Comparison of ENCODE assay signal across 1 cellular context in the genomic region with DNA sequence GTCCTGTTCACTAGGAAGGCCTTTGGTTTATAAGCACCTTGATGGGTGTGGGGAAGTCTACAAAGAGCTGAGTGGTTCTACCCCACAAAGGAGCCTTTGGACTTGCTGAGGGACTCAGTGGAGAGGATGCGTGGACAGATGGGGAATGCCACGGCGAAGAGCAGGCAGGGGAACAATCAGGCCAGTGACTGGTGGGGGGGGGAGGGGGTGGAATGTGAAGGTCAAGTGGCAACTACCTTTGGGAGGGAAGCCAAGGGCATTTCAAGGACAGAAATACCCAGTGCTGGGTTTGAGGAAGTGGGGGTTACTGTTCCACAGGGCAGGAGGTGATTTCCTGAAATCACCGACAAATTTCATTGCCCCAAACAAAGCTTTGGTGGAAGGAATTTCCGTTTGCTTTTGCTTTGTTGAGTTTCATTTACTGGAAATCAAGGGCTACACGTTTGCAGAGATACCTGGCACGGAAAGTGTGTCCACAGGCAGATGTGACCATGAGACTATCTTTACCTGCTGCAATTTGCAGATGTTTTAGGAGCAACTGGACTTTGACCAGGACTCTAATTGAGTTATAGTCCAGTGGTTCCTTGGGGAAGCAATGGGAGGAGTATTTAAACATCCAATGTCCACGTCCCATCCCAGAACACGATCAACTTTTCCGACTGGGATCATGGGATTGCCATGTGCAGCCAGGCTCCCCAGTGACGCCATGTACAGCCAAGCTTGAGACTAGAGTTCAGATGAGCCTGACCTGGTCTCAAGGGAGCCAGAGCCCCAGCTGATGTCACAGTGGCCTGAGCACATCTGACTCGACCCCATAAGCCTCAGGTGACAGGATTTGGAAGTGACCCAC.
TF ChIP-seq lines count a peak whose summit lies in the region.

No MANE protein-coding gene starts in this region.

TF ChIP-seq in HepG2, 621 proteins besides CTCF, POLR2A, EP300 and RAD21 (continued from another document and continues in another):
- TF ChIP-seq, protein P1, sequence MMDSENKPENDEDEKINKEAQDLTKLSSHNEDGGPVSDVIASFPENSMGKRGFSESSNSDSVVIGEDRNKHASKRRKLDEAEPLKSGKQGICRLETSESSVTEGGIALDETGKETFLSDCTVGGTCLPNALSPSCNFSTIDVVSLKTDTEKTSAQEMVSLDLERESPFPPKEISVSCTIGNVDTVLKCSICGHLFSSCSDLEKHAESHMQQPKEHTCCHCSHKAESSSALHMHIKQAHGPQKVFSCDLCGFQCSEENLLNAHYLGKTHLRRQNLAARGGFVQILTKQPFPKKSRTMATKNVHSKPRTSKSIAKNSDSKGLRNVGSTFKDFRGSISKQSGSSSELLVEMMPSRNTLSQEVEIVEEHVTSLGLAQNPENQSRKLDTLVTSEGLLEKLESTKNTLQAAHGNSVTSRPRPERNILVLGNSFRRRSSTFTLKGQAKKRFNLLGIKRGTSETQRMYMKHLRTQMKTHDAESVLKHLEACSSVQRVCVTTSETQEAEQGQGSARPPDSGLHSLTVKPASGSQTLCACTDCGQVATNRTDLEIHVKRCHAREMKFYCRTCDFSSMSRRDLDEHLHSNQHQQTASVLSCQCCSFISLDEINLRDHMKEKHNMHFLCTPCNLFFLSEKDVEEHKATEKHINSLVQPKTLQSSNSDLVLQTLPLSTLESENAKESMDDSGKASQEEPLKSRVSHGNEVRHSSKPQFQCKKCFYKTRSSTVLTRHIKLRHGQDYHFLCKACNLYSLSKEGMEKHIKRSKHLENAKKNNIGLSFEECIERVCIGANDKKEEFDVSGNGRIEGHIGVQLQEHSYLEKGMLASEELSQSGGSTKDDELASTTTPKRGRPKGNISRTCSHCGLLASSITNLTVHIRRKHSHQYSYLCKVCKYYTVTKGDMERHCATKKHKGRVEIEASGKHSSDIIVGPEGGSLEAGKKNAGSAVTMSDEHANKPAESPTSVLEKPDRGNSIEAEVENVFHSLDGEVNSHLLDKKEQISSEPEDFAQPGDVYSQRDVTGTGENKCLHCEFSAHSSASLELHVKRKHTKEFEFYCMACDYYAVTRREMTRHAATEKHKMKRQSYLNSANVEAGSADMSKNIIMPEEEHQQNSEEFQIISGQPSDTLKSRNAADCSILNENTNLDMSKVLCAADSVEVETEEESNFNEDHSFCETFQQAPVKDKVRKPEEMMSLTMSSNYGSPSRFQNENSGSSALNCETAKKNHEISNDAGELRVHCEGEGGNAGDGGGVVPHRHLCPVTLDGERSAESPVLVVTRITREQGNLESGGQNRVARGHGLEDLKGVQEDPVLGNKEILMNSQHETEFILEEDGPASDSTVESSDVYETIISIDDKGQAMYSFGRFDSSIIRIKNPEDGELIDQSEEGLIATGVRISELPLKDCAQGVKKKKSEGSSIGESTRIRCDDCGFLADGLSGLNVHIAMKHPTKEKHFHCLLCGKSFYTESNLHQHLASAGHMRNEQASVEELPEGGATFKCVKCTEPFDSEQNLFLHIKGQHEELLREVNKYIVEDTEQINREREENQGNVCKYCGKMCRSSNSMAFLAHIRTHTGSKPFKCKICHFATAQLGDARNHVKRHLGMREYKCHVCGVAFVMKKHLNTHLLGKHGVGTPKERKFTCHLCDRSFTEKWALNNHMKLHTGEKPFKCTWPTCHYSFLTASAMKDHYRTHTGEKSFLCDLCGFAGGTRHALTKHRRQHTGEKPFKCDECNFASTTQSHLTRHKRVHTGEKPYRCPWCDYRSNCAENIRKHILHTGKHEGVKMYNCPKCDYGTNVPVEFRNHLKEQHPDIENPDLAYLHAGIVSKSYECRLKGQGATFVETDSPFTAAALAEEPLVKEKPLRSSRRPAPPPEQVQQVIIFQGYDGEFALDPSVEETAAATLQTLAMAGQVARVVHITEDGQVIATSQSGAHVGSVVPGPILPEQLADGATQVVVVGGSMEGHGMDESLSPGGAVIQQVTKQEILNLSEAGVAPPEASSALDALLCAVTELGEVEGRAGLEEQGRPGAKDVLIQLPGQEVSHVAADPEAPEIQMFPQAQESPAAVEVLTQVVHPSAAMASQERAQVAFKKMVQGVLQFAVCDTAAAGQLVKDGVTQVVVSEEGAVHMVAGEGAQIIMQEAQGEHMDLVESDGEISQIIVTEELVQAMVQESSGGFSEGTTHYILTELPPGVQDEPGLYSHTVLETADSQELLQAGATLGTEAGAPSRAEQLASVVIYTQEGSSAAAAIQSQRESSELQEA (CRISPR knock-in tag; IDR thresholded peaks at IDR 0.05; ENCODE audit: not compliant biosample characterization), result no peak
- TF ChIP-seq DPF2 (CRISPR knock-in tag; IDR thresholded peaks at IDR 0.05; ENCODE audit: borderline replicate concordance, low read depth) (no peak), NFRKB (IDR thresholded peaks at IDR 0.05) (no peak), ZNF468 (CRISPR knock-in tag; IDR thresholded peaks at IDR 0.05) (no peak; the same call in 1 of the 2 replicates), SYNCRIP (IDR thresholded peaks at IDR 0.05; ENCODE audit: insufficient read depth, low read depth, low read length) (no peak), POLR2AphosphoS2 (IDR thresholded peaks at IDR 0.05; ENCODE audit: low read depth, low read length) (peak; percentile 78; the same call in 1 of the 2 replicates), ZNF589 (CRISPR knock-in tag; conservative IDR thresholded peaks at IDR 0.05) (0 out of 2 replicates have a peak, but pooled peaks have one; percentile 69), GPN1 (CRISPR knock-in tag; IDR thresholded peaks at IDR 0.05; ENCODE audit: borderline replicate concordance) (no peak), ZNF33B (CRISPR knock-in tag; IDR thresholded peaks at IDR 0.05) (no peak), ZNF207 (IDR thresholded peaks at IDR 0.05; ENCODE audit: borderline replicate concordance) (no peak), ONECUT2 (CRISPR knock-in tag; IDR thresholded peaks at IDR 0.05) (no peak), NFKB2 (CRISPR knock-in tag; IDR thresholded peaks at IDR 0.05; ENCODE audit: borderline replicate concordance) (no peak), ZFP37 (CRISPR knock-in tag; IDR thresholded peaks at IDR 0.05; ENCODE audit: borderline replicate concordance) (no peak), ZNF543 (CRISPR knock-in tag; IDR thresholded peaks at IDR 0.05) (no peak; the same call in 1 of the 2 replicates), KDM5A (IDR thresholded peaks at IDR 0.05; ENCODE audit: borderline replicate concordance, low read length) (no peak), HOXA5 (CRISPR knock-in tag; IDR thresholded peaks at IDR 0.05) (no peak; the same call in 1 of the 2 replicates), ZNF430 (CRISPR knock-in tag; IDR thresholded peaks at IDR 0.05) (no peak; the same call in 1 of the 2 replicates), NCOR1 (IDR thresholded peaks at IDR 0.05; ENCODE audit: borderline replicate concordance, low read length) (peak; percentile 54; the same call in 1 of the 2 replicates), WIZ (CRISPR knock-in tag; IDR thresholded peaks at IDR 0.05) (peak; percentile 74; the same call in 1 of the 2 replicates), HNRNPLL (IDR thresholded peaks at IDR 0.05; ENCODE audit: low read depth, low read length, poor library complexity, severe bottlenecking) (no peak), ZNF432 (CRISPR knock-in tag; IDR thresholded peaks at IDR 0.05; ENCODE audit: borderline replicate concordance) (no peak), TEAD2 (CRISPR knock-in tag; IDR thresholded peaks at IDR 0.05) (no peak), ZNF562 (CRISPR knock-in tag; IDR thresholded peaks at IDR 0.05; ENCODE audit: borderline replicate concordance) (no peak), ZFP36L2 (CRISPR knock-in tag; IDR thresholded peaks at IDR 0.05) (no peak), DR1 (CRISPR knock-in tag; IDR thresholded peaks at IDR 0.05) (no peak)
- TF ChIP-seq, protein P2, sequence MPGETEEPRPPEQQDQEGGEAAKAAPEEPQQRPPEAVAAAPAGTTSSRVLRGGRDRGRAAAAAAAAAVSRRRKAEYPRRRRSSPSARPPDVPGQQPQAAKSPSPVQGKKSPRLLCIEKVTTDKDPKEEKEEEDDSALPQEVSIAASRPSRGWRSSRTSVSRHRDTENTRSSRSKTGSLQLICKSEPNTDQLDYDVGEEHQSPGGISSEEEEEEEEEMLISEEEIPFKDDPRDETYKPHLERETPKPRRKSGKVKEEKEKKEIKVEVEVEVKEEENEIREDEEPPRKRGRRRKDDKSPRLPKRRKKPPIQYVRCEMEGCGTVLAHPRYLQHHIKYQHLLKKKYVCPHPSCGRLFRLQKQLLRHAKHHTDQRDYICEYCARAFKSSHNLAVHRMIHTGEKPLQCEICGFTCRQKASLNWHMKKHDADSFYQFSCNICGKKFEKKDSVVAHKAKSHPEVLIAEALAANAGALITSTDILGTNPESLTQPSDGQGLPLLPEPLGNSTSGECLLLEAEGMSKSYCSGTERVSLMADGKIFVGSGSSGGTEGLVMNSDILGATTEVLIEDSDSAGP (CRISPR knock-in tag; IDR thresholded peaks at IDR 0.05; ENCODE audit: borderline replicate concordance), result peak; percentile 58; the same call in 1 of the 2 replicates
- TF ChIP-seq, protein P3, sequence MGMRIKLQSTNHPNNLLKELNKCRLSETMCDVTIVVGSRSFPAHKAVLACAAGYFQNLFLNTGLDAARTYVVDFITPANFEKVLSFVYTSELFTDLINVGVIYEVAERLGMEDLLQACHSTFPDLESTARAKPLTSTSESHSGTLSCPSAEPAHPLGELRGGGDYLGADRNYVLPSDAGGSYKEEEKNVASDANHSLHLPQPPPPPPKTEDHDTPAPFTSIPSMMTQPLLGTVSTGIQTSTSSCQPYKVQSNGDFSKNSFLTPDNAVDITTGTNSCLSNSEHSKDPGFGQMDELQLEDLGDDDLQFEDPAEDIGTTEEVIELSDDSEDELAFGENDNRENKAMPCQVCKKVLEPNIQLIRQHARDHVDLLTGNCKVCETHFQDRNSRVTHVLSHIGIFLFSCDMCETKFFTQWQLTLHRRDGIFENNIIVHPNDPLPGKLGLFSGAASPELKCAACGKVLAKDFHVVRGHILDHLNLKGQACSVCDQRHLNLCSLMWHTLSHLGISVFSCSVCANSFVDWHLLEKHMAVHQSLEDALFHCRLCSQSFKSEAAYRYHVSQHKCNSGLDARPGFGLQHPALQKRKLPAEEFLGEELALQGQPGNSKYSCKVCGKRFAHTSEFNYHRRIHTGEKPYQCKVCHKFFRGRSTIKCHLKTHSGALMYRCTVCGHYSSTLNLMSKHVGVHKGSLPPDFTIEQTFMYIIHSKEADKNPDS (CRISPR knock-in tag; IDR thresholded peaks at IDR 0.05), result no peak
- TF ChIP-seq, protein P4, sequence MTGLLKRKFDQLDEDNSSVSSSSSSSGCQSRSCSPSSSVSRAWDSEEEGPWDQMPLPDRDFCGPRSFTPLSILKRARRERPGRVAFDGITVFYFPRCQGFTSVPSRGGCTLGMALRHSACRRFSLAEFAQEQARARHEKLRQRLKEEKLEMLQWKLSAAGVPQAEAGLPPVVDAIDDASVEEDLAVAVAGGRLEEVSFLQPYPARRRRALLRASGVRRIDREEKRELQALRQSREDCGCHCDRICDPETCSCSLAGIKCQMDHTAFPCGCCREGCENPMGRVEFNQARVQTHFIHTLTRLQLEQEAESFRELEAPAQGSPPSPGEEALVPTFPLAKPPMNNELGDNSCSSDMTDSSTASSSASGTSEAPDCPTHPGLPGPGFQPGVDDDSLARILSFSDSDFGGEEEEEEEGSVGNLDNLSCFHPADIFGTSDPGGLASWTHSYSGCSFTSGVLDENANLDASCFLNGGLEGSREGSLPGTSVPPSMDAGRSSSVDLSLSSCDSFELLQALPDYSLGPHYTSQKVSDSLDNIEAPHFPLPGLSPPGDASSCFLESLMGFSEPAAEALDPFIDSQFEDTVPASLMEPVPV (CRISPR knock-in tag; IDR thresholded peaks at IDR 0.05), result no peak; the same call in 1 of the 2 replicates
- TF ChIP-seq, protein P5, sequence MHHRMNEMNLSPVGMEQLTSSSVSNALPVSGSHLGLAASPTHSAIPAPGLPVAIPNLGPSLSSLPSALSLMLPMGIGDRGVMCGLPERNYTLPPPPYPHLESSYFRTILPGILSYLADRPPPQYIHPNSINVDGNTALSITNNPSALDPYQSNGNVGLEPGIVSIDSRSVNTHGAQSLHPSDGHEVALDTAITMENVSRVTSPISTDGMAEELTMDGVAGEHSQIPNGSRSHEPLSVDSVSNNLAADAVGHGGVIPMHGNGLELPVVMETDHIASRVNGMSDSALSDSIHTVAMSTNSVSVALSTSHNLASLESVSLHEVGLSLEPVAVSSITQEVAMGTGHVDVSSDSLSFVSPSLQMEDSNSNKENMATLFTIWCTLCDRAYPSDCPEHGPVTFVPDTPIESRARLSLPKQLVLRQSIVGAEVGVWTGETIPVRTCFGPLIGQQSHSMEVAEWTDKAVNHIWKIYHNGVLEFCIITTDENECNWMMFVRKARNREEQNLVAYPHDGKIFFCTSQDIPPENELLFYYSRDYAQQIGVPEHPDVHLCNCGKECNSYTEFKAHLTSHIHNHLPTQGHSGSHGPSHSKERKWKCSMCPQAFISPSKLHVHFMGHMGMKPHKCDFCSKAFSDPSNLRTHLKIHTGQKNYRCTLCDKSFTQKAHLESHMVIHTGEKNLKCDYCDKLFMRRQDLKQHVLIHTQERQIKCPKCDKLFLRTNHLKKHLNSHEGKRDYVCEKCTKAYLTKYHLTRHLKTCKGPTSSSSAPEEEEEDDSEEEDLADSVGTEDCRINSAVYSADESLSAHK (CRISPR knock-in tag; IDR thresholded peaks at IDR 0.05; ENCODE audit: borderline replicate concordance), result no peak
- TF ChIP-seq, protein P6, sequence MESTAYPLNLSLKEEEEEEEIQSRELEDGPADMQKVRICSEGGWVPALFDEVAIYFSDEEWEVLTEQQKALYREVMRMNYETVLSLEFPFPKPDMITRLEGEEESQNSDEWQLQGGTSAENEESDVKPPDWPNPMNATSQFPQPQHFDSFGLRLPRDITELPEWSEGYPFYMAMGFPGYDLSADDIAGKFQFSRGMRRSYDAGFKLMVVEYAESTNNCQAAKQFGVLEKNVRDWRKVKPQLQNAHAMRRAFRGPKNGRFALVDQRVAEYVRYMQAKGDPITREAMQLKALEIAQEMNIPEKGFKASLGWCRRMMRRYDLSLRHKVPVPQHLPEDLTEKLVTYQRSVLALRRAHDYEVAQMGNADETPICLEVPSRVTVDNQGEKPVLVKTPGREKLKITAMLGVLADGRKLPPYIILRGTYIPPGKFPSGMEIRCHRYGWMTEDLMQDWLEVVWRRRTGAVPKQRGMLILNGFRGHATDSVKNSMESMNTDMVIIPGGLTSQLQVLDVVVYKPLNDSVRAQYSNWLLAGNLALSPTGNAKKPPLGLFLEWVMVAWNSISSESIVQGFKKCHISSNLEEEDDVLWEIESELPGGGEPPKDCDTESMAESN (CRISPR knock-in tag; conservative IDR thresholded peaks at IDR 0.05), result no peak; the same call in 1 of the 2 replicates
- TF ChIP-seq, protein P7, sequence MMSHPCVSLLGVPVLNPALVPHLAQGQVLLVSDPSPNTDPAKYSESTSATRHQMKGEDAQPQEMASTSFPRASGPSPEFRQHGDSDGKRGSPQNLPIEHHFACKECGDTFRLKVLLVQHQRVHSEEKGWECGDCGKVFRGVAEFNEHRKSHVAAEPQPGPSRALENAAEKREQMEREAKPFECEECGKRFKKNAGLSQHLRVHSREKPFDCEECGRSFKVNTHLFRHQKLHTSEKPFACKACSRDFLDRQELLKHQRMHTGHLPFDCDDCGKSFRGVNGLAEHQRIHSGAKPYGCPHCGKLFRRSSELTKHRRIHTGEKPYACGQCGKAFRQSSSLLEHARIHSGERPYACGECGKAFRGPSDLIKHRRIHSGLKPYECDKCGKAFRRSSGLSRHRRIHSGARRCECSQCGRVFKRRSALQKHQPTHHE (CRISPR knock-in tag; IDR thresholded peaks at IDR 0.05; ENCODE audit: borderline replicate concordance), result no peak; the same call in 1 of the 2 replicates
- TF ChIP-seq, protein P8, sequence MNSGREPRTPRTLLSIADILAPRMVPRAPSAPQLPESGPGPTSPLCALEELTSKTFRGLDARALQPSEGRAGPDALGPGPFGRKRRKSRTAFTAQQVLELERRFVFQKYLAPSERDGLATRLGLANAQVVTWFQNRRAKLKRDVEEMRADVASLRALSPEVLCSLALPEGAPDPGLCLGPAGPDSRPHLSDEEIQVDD (CRISPR knock-in tag; IDR thresholded peaks at IDR 0.05; ENCODE audit: borderline replicate concordance), result no peak
